In genomic region chr16:87889762-87890161, GRCh38 we compare ENCODE assay signal across 1 cellular context.
TF ChIP-seq lines count a peak whose summit lies in the region.

No MANE protein-coding gene starts in this region.

TF ChIP-seq in HepG2, 621 proteins besides CTCF, POLR2A, EP300 and RAD21:
- TF ChIP-seq ZBTB38 (CRISPR knock-in tag; IDR thresholded peaks at IDR 0.05): peak; percentile 47; the same call in 1 of the 2 replicates
- peak; percentile 25; the same call in 1 of the 2 replicates for TF ChIP-seq ZNF687 (CRISPR knock-in tag; IDR thresholded peaks at IDR 0.05)
- peak; percentile 62 for TF ChIP-seq STAG1 (CRISPR knock-in tag; IDR thresholded peaks at IDR 0.05)
- TF ChIP-seq ZNF768 (CRISPR knock-in tag; IDR thresholded peaks at IDR 0.05): peak; percentile 30; the same call in 1 of the 2 replicates
- peak; percentile 98 for TF ChIP-seq ZBTB33 (CRISPR knock-in tag; IDR thresholded peaks at IDR 0.05)
- TF ChIP-seq ZHX1 (CRISPR knock-in tag; IDR thresholded peaks at IDR 0.05; ENCODE audit: low read depth): peak; percentile 67; the same call in 1 of the 2 replicates
- TF ChIP-seq HOXA3 (CRISPR knock-in tag; IDR thresholded peaks at IDR 0.05): peak; percentile 64
- TF ChIP-seq RBM22 (optimal IDR thresholded peaks at IDR 0.05; ENCODE audit: low read length): peak; percentile 17
